Comparison of ENCODE assay signal across 8 cellular contexts in genomic region chr1:98388431-98388830, GRCh38.
A peak's percentile ranks its signal among the peaks of the same experiment; 100 is the strongest.
DNase-seq lines count a peak whose midpoint lies in the region; ATAC-seq and TF ChIP-seq lines count a peak whose summit lies in the region.

No MANE protein-coding gene starts in this region.

- intact Hi-C loops in psoas muscle (cut with DNase I), result no loop called here

- H3K36me3 Mint-ChIP-seq in chondrocyte (ENCODE audit: low read depth), result no peaks in the 10 kb centered on the region

- peaks cover 4% of the 10 kb centered on the region for H3K9me3 Mint-ChIP-seq in chondrocyte (ENCODE audit: low read depth)

- peak overlapping the region; percentile 61 for H3K27ac Mint-ChIP-seq in chondrocyte (ENCODE audit: unreplicated experiment)

- peaks cover 40% of the 10 kb centered on the region for H3K4me1 Mint-ChIP-seq in chondrocyte (ENCODE audit: low read depth)

- no peaks in the 10 kb centered on the region for H3K36me3 ChIP-seq in psoas muscle (ENCODE audit: insufficient read depth in 1 of 2, low read depth in 1 of 2)

- H3K27ac ChIP-seq in AG04450 (ENCODE audit: low read depth, low read length) (no peak overlapping the region), psoas muscle (no peak overlapping the region)

- peak; percentile 23 for DNase-seq in AG04450 (ENCODE audit: low read depth, low spot score)
- peak; percentile 96 for DNase-seq in LHCN-M2 (ENCODE audit: low read depth)
- DNase-seq in chondrocyte (ENCODE audit: low spot score), result no peak
- peak; percentile 74 for DNase-seq in renal cortical epithelial cell (ENCODE audit: low read depth)
- DNase-seq in middle frontal gyrus (ENCODE audit: extremely low spot score, low spot score), result no peak
- DNase-seq in stimulated activated CD4-positive, alpha-beta T cell treated with anti-CD3 and anti-CD28 coated beads, Interleukin-4, amount 100 ng/mL, for 4 hours, result no peak
- DNase-seq in psoas muscle, result no peak

- WGBS in psoas muscle, 3 donors, result 10 to 21% (median 18%) methylated on average over 4 of the region's 4 CpGs

- TF ChIP-seq CTCF in AG04450 (IDR thresholded peaks at IDR 0.05; ENCODE audit: low read depth, low read length) (no peak), chondrocyte (IDR thresholded peaks at IDR 0.05) (no peak), psoas muscle (IDR thresholded peaks at IDR 0.05) (no peak)

- H3K27me3 Mint-ChIP-seq in chondrocyte (ENCODE audit: low read depth), result no peaks in the 10 kb centered on the region

- no peak overlapping the region for H3K4me3 Mint-ChIP-seq in chondrocyte (ENCODE audit: unreplicated experiment)

- no peaks in the 10 kb centered on the region for H3K27me3 ChIP-seq in AG04450 (ENCODE audit: control insufficient read depth, insufficient read depth, low read length)
- H3K27me3 ChIP-seq in psoas muscle (ENCODE audit: insufficient read depth in 3 of 3, low read length in 2 of 3), result no peaks in the 10 kb centered on the region

- no peak overlapping the region for H3K4me3 ChIP-seq in AG04450 (ENCODE audit: low read depth, low read length)
- H3K4me3 ChIP-seq in psoas muscle, result no peak overlapping the region

- CTCF ChIA-PET in AG04450 (lab: Charles Lee), result interaction anchor here (0.6 to 1.2 kb wide), 3 partner anchors 80 to 381 kb away, joined by 3 read pairs; no protein-coding TSS in a partner anchor

- peak; percentile 65 for ATAC-seq in GM19043 (IDR thresholded peaks at IDR 0.05; ENCODE audit: low read depth, unreplicated experiment)
- no peak for ATAC-seq in psoas muscle

- no peaks in the 10 kb centered on the region for H3K4me1 ChIP-seq in psoas muscle

- POLR2A ChIA-PET in AG04450 (lab: Yijun Ruan, JAX), result no interaction called here

- H3K9me3 ChIP-seq in AG04450 (ENCODE audit: control insufficient read depth, insufficient read depth, low read length) (no peaks in the 10 kb centered on the region; the same call in 1 of the 2 replicates), psoas muscle (no peaks in the 10 kb centered on the region)

Comparison
In these comparisons a context has a peak if more than half of its experiments do, and no peak if none do; other contexts are left out.
1. DNase-seq: peak in AG04450 (single experiment), LHCN-M2 (single experiment) and renal cortical epithelial cell (single experiment); none in chondrocyte (single experiment), middle frontal gyrus (single experiment), stimulated activated CD4-positive, alpha-beta T cell treated with anti-CD3 and anti-CD28 coated beads, Interleukin-4, amount 100 ng/mL, for 4 hours (0 of 2) and psoas muscle (0 of 2).